Comparison of ENCODE assay signal across 30 cellular contexts in the genomic region with DNA sequence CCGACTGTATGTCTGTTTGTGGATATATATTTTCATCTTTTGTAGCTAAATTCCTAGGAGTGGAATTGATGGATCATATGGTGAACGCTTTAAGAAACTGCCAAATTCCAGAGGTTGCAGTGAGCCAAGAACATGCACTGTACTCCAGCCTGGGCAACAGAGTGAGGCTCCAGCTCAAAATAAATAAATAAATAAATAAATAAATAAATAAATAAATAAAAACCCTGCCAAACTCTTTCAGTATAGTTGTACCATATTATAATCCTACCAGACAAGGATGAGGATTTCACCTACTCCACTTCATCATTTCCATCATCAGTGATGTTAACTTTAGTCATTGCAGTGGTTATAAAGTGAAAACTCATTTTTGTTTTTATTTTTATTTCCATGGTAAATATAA.
DNase-seq lines count a peak whose midpoint lies in the region; ATAC-seq, FAIRE-seq and TF ChIP-seq lines count a peak whose summit lies in the region.
"Had no signal": no experiment of that assay in that cellular context is flagged by ENCODE, and none has a peak within 500 bp of the region (broad histone marks: within the 10 kb centered on the region; RNA-seq: fewer than 3 reads in every experiment).

No MANE protein-coding gene starts in this region.

- no peak for TF ChIP-seq CTCF in A549 (IDR thresholded peaks at IDR 0.05)
- no peak for TF ChIP-seq CTCF in HEK293 (tag by site-specific recombination; IDR thresholded peaks at IDR 0.05)

- no peak for DNase-seq in A549 (ENCODE audit: low read depth in 1 of 2, low spot score in 1 of 2)
- no peak for DNase-seq in stimulated activated CD4-positive, alpha-beta T cell treated with anti-CD3 and anti-CD28 coated beads, Interleukin-4, amount 100 ng/mL, for 4 hours
- DNase-seq: 8988T; ACHN; AML-193; BE2C; C1 segment of cervical spinal cord; Caco-2; Calu3; CD4-positive, alpha-beta memory T cell; CD4-positive, alpha-beta T cell; CD4-positive, CD25-positive, alpha-beta regulatory T cell; CD8-positive, alpha-beta memory T cell; CD8-positive, alpha-beta T cell; COR-L47; DMS 273 treated with DMSO at 0.1 percent for 48 hours; DMS153; DMS53; DMS79; DMS79 treated with DMSO at 0.1 percent for 48 hours; DND-41; EL had no signal

- CTCF ChIA-PET in A549 (lab: Yijun Ruan, JAX), result no interaction called here
- CTCF ChIA-PET in HEK293 (lab: Yijun Ruan, JAX), result no interaction called here

- H3K9me3 ChIP-seq in A549 (no peaks in the 10 kb centered on the region), HEK293 (ENCODE audit: control insufficient read depth, insufficient read depth, low read depth, low read length) (no peaks in the 10 kb centered on the region)
- H3K9me3 ChIP-seq: BE2C, BLaER1, Caco-2 had no signal

- FAIRE-seq in A549 (lab: Jason Lieb, UNC), result no peak
- FAIRE-seq: A204.1, D721Med had no signal

- H3K4me1 ChIP-seq in A549, result no peaks in the 10 kb centered on the region
- H3K4me1 ChIP-seq in HEK293 (ENCODE audit: control insufficient read depth, insufficient read depth, low read length), result no peaks in the 10 kb centered on the region
- H3K4me1 ChIP-seq: BE2C; BLaER1; BLaER1 treated with 17β-estradiol and CSF1 and Interleukin-3, amounts not matched to agents 10 nM and 100 nM; Caco-2 had no signal

- TF ChIP-seq POLR2A in A549 (IDR thresholded peaks at IDR 0.05; ENCODE audit: low read length), result no peak

- 30% methylated on average over 2 of the region's 2 CpGs for WGBS in A549 (ENCODE audit: missing lambda C conversion rate)

- H3K4me2 ChIP-seq in A549, result no peak overlapping the region
- H3K4me2 ChIP-seq: BLaER1; BLaER1 treated with 17β-estradiol and CSF1 and Interleukin-3, amounts not matched to agents 10 nM and 100 nM had no signal

- ATAC-seq in A549 (no peak), HG02840 (IDR thresholded peaks at IDR 0.05; ENCODE audit: low FRiP score, unreplicated experiment) (no peak)
- ATAC-seq: CD8-positive, alpha-beta T cell had no signal

- H3K4me3 ChIP-seq in A549 (no peak overlapping the region), HEK293 (ENCODE audit: low read depth, low read length) (no peak overlapping the region)
- H3K4me3 ChIP-seq: BLaER1; BLaER1 treated with 17β-estradiol and CSF1 and Interleukin-3, amounts not matched to agents 10 nM and 100 nM had no signal

- H3K27ac ChIP-seq in A549 (no peak overlapping the region), HEK293 (ENCODE audit: extremely low read depth, low read depth, low read length) (no peak overlapping the region)
- H3K27ac ChIP-seq: 22Rv1; BLaER1; BLaER1 treated with 17β-estradiol and CSF1 and Interleukin-3, amounts not matched to agents 10 nM and 100 nM; C4-2B had no signal

- TF ChIP-seq EP300 in A549 (IDR thresholded peaks at IDR 0.05), result no peak

- POLR2A ChIA-PET in A549 (lab: Yijun Ruan, JAX) (no interaction called here), HEK293 (lab: Yijun Ruan, JAX) (no interaction called here)

- H3K36me3 ChIP-seq in HEK293 (ENCODE audit: control insufficient read depth in 2 of 2, insufficient read depth in 1 of 2, low read length in 2 of 2), result no peaks in the 10 kb centered on the region
- H3K36me3 ChIP-seq: BE2C; BLaER1; BLaER1 treated with 17β-estradiol and CSF1 and Interleukin-3, amounts not matched to agents 10 nM and 100 nM had no signal

- no peak for TF ChIP-seq RAD21 in A549 (conservative IDR thresholded peaks at IDR 0.05 in 1 of 2, IDR thresholded peaks at IDR 0.05 in 1 of 2)

TF ChIP-seq in A549, 52 proteins besides CTCF, POLR2A, EP300 and RAD21:
- peak; percentile 58 for TF ChIP-seq ZC3H11A (IDR thresholded peaks at IDR 0.05)
- TF ChIP-seq BHLHE40 (IDR thresholded peaks at IDR 0.05; ENCODE audit: low read depth, low read length), result no peak

TF ChIP-seq in HEK293, 187 proteins besides CTCF, POLR2A, EP300 and RAD21:
- TF ChIP-seq ZNF426 (tag by site-specific recombination; IDR thresholded peaks at IDR 0.05) (peak; percentile 56), ZNF555 (tag by site-specific recombination; conservative IDR thresholded peaks at IDR 0.05) (peak; percentile 47), ZNF394 (tag by site-specific recombination; IDR thresholded peaks at IDR 0.05; ENCODE audit: borderline replicate concordance) (peak; percentile 64; the same call in 1 of the 2 replicates), SP3 (tag by site-specific recombination; IDR thresholded peaks at IDR 0.05) (no peak), ZNF335 (tag by site-specific recombination; conservative IDR thresholded peaks at IDR 0.05) (no peak)
- TF ChIP-seq, protein P1, sequence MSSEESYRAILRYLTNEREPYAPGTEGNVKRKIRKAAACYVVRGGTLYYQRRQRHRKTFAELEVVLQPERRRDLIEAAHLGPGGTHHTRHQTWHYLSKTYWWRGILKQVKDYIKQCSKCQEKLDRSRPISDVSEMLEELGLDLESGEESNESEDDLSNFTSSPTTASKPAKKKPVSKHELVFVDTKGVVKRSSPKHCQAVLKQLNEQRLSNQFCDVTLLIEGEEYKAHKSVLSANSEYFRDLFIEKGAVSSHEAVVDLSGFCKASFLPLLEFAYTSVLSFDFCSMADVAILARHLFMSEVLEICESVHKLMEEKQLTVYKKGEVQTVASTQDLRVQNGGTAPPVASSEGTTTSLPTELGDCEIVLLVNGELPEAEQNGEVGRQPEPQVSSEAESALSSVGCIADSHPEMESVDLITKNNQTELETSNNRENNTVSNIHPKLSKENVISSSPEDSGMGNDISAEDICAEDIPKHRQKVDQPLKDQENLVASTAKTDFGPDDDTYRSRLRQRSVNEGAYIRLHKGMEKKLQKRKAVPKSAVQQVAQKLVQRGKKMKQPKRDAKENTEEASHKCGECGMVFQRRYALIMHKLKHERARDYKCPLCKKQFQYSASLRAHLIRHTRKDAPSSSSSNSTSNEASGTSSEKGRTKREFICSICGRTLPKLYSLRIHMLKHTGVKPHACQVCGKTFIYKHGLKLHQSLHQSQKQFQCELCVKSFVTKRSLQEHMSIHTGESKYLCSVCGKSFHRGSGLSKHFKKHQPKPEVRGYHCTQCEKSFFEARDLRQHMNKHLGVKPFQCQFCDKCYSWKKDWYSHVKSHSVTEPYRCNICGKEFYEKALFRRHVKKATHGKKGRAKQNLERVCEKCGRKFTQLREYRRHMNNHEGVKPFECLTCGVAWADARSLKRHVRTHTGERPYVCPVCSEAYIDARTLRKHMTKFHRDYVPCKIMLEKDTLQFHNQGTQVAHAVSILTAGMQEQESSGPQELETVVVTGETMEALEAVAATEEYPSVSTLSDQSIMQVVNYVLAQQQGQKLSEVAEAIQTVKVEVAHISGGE (tag by site-specific recombination; conservative IDR thresholded peaks at IDR 0.05; ENCODE audit: low read depth), result peak; percentile 33; the same call in 1 of the 2 replicates
- TF ChIP-seq, protein P2, sequence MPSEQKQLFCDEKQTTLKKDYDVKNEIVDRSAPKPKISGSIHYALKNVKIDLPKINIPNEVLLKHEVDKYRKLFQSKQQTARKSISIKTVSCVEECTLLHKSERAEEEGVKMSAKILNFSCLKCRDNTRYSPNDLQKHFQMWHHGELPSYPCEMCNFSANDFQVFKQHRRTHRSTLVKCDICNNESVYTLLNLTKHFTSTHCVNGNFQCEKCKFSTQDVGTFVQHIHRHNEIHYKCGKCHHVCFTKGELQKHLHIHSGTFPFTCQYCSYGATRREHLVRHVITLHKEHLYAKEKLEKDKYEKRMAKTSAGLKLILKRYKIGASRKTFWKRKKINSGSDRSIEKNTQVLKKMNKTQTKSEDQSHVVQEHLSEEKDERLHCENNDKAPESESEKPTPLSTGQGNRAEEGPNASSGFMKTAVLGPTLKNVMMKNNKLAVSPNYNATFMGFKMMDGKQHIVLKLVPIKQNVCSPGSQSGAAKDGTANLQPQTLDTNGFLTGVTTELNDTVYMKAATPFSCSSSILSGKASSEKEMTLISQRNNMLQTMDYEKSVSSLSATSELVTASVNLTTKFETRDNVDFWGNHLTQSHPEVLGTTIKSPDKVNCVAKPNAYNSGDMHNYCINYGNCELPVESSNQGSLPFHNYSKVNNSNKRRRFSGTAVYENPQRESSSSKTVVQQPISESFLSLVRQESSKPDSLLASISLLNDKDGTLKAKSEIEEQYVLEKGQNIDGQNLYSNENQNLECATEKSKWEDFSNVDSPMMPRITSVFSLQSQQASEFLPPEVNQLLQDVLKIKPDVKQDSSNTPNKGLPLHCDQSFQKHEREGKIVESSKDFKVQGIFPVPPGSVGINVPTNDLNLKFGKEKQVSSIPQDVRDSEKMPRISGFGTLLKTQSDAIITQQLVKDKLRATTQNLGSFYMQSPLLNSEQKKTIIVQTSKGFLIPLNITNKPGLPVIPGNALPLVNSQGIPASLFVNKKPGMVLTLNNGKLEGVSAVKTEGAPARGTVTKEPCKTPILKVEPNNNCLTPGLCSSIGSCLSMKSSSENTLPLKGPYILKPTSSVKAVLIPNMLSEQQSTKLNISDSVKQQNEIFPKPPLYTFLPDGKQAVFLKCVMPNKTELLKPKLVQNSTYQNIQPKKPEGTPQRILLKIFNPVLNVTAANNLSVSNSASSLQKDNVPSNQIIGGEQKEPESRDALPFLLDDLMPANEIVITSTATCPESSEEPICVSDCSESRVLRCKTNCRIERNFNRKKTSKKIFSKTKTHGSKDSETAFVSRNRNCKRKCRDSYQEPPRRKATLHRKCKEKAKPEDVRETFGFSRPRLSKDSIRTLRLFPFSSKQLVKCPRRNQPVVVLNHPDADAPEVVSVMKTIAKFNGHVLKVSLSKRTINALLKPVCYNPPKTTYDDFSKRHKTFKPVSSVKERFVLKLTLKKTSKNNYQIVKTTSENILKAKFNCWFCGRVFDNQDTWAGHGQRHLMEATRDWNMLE (tag by site-specific recombination; conservative IDR thresholded peaks at IDR 0.05; ENCODE audit: low read depth), result peak; percentile 58; the same call in 1 of the 2 replicates
TF ChIP-seq in HEK293: peak in this region for 5.
